In the genomic region with DNA sequence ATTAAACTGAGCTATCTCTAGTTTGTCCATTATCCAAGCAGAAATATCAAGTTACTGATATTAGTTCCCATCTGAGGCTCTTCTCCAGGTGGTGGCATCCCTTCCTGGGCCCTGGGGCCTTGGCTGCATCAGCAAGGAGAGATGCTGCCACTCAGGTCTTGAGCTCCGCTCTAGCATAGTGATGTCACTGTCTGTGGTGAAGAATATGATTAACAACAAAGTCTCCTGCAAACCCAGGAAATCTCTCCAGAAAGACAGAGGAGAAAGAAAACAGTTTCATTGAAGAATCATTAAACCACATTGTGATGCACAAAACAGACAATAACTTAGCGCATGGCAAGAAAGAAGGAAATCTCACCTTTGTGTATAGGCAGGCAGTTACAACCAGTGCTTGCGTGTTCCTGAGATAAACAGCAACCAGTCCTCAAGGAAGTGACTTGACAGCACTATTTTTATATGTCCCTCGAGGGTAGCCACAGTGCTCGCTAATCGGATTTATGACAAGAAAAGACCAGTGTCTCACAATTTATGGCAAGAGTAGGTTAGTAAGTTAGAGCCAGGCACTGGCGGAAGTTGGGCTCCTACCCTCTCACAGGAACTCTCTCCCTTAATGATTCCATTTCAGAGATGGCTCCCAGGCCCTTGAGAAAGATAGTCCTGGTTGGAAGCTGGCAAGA, we compare ENCODE assay signal across 30 cellular contexts.
"Had no signal": no experiment of that assay in that cellular context is flagged by ENCODE, and none has a peak within 500 bp of the region (broad histone marks: within the 10 kb centered on the region; RNA-seq: fewer than 3 reads in every experiment).

No MANE protein-coding gene starts in this region.

- H3K9ac ChIP-seq: neural progenitor cell, parathyroid adenoma had no signal

- H3K4me2 ChIP-seq: hepatocyte, neural progenitor cell, smooth muscle cell had no signal

- ATAC-seq: esophagus mucosa; gastrocnemius medialis; heart left ventricle; left lung; mucosa of descending colon; right lobe of liver; stimulated activated effector memory CD8-positive, alpha-beta T cell treated with anti-CD3 and anti-CD28 coated beads, Interleukin-12 subunit alpha, Interleukin-12 subunit beta, amount 100 ng/mL, for 72 hours had no signal

- DNase-seq: colonic mucosa; effector CD8-positive, alpha-beta T cell; endodermal cell; foreskin fibroblast; gastrocnemius medialis; heart left ventricle; kidney; left lung; mesenchymal stem cell; mucosa of descending colon; naive B cell; right lobe of liver; stimulated activated CD4-positive, alpha-beta T cell treated with anti-CD3 and anti-CD28 coated beads, Interleukin-12 subunit alpha, Interleukin-12 subunit beta, amount 100 ng/mL, for 4 hours; stimulated activated CD4-positive, alpha-beta T cell treated with anti-CD3 and anti-CD28 coated beads, Interleukin-2, amount 100 ng/mL, for 24 hours; stimulated activated CD4-positive, alpha-beta T cell treated with anti-CD3 and anti-CD28 coated beads, Interleukin-4, amount 100 ng/mL, for 24 hours; stimulated activated naive CD4-positive, alpha-beta T cell treated with Interleukin-2 at 50 U/mL for 16 hours; stomach; thyroid gland; trophoblast cell had no signal

- H3K36me3 ChIP-seq: colonic mucosa, gastrocnemius medialis, heart left ventricle, left lung, neural progenitor cell, right lobe of liver, stomach, thyroid gland had no signal

- H3K4me3 Mint-ChIP-seq: dendritic cell treated with granulocyte-macrophage colony-stimulating factor and Interleukin-4, amounts not matched to agents 40 ng/mL and 50 ng/mL, for 4 days; endodermal cell; mesothelial cell of epicardium; naive B cell; nephron; neural progenitor cell; stimulated activated effector memory CD8-positive, alpha-beta T cell treated with anti-CD3 and anti-CD28 coated beads, Interleukin-12 subunit alpha, Interleukin-12 subunit beta, amount 100 ng/mL, for 72 hours had no signal

- H3K27me3 Mint-ChIP-seq: progenitor cell of endocrine pancreas had no signal

- H3K27ac Mint-ChIP-seq: dendritic cell treated with granulocyte-macrophage colony-stimulating factor and Interleukin-4, amounts not matched to agents 40 ng/mL and 50 ng/mL, for 4 days; endodermal cell; mesothelial cell of epicardium; neural progenitor cell; progenitor cell of endocrine pancreas; stimulated activated effector memory CD8-positive, alpha-beta T cell treated with anti-CD3 and anti-CD28 coated beads, Interleukin-12 subunit alpha, Interleukin-12 subunit beta, amount 100 ng/mL, for 72 hours had no signal

- H3K27me3 ChIP-seq: colonic mucosa, gastrocnemius medialis, hepatocyte, left lung, neural progenitor cell, right lobe of liver, thyroid gland had no signal

- H3K4me1 ChIP-seq: colonic mucosa, gastrocnemius medialis, heart left ventricle, left lung, neural progenitor cell, parathyroid adenoma, right lobe of liver, stomach, thyroid gland had no signal

- H3K4me3 ChIP-seq: colonic mucosa, gastrocnemius medialis, heart left ventricle, hepatocyte, left lung, mucosa of descending colon, neural progenitor cell, right lobe of liver, smooth muscle cell, stomach, thyroid gland had no signal

- H3K36me3 Mint-ChIP-seq: mesothelial cell of epicardium; naive B cell; neural progenitor cell; stimulated activated effector memory CD8-positive, alpha-beta T cell treated with anti-CD3 and anti-CD28 coated beads, Interleukin-12 subunit alpha, Interleukin-12 subunit beta, amount 100 ng/mL, for 72 hours had no signal

- H3K4me1 Mint-ChIP-seq: endodermal cell, mesothelial cell of epicardium, naive B cell, nephron, neural progenitor cell had no signal

- H2AFZ ChIP-seq: hepatocyte, neural progenitor cell, parathyroid adenoma had no signal

- H3K9me3 ChIP-seq: colonic mucosa, gastrocnemius medialis, heart left ventricle, mucosa of descending colon, right lobe of liver, stomach, thyroid gland had no signal

- H3K79me2 ChIP-seq: hepatocyte, parathyroid adenoma had no signal

- H3K27ac ChIP-seq: colonic mucosa, epithelial cell of prostate, gastrocnemius medialis, heart left ventricle, hepatocyte, left lung, neural progenitor cell, parathyroid adenoma, right lobe of liver, stomach, thyroid gland had no signal
